ENCODE assay signal across 20 cellular contexts in genomic region chr7:128402346-128402745, GRCh38. TPM values are rescaled to one million over a fixed set of nuclear protein-coding genes. Genes with fewer than 3 reads are reported as not detected.
"Had no signal": no experiment of that assay in that cellular context is flagged by ENCODE, and none has a peak within 500 bp of the region (broad histone marks: within the 10 kb centered on the region; RNA-seq: fewer than 3 reads in every experiment).

No MANE protein-coding gene starts in this region.

- H3K4me3 Mint-ChIP-seq: activated CD8-positive, alpha-beta T cell treated with anti-CD3 and anti-CD28 coated beads, Interleukin-2, amount 10 ng/mL, durations not matched to agents 7 days and 5 days; memory B cell; stimulated activated naive CD8-positive, alpha-beta T cell treated with anti-CD3 and anti-CD28 coated beads, Interleukin-15, Interleukin-2, amounts not matched to agents 100 ng/mL and 50 ng/mL, for 24 hours; T-cell; WTC11 had no signal

- DNase-seq: activated CD4-positive, alpha-beta T cell treated with anti-CD3 and anti-CD28 coated beads for 4 hours; activated CD8-positive, alpha-beta memory T cell treated with anti-CD3 and anti-CD28 coated beads, Interleukin-2, amount 50 U/mL, for 48 hours; activated CD8-positive, alpha-beta T cell treated with anti-CD3 and anti-CD28 coated beads, Interleukin-2, amount 10 ng/mL, durations not matched to agents 7 days and 5 days; activated naive CD4-positive, alpha-beta T cell treated with Interleukin-2 at 50 U/mL for 16 hours; effector CD4-positive, alpha-beta T cell; gastrocnemius medialis; head of caudate nucleus; naive B cell; psoas muscle; right cardiac atrium; T-cell had no signal

- H3K27me3 Mint-ChIP-seq: memory B cell, naive B cell, T-cell had no signal

- H3K9me3 ChIP-seq: breast epithelium, gastrocnemius medialis, psoas muscle, tibial nerve had no signal

- H3K36me3 ChIP-seq: breast epithelium had no signal

- H3K4me3 ChIP-seq: breast epithelium, coronary artery, gastrocnemius medialis, psoas muscle, skin epidermis, tibial nerve had no signal

- H3K27ac ChIP-seq: breast epithelium, coronary artery, gastrocnemius medialis, psoas muscle, skin epidermis, tibial nerve had no signal

- H3K9me3 Mint-ChIP-seq: memory B cell; naive B cell; stimulated activated naive CD8-positive, alpha-beta T cell treated with anti-CD3 and anti-CD28 coated beads, Interleukin-15, Interleukin-2, amounts not matched to agents 100 ng/mL and 50 ng/mL, for 24 hours; T-cell; WTC11 had no signal

- H3K27me3 ChIP-seq: breast epithelium, tibial nerve had no signal

- ATAC-seq: activated CD8-positive, alpha-beta T cell treated with anti-CD3 and anti-CD28 coated beads, Interleukin-2, amount 10 ng/mL, durations not matched to agents 7 days and 5 days; esophagus mucosa; gastrocnemius medialis; left lobe of liver; psoas muscle; right cardiac atrium; T-cell; WTC11 had no signal

- H3K27ac Mint-ChIP-seq: activated CD8-positive, alpha-beta T cell treated with anti-CD3 and anti-CD28 coated beads, Interleukin-2, amount 10 ng/mL, durations not matched to agents 7 days and 5 days; memory B cell; naive B cell; stimulated activated naive CD8-positive, alpha-beta T cell treated with anti-CD3 and anti-CD28 coated beads, Interleukin-15, Interleukin-2, amounts not matched to agents 100 ng/mL and 50 ng/mL, for 24 hours; WTC11 had no signal

RNA-seq across cellular contexts. Expression of gene PRRT4, which starts 40.9 kb away (rescaled TPM):
- total RNA-seq: left lobe of liver had no signal
